Comparison of ENCODE assay signal across 8 cellular contexts in the genomic region with DNA sequence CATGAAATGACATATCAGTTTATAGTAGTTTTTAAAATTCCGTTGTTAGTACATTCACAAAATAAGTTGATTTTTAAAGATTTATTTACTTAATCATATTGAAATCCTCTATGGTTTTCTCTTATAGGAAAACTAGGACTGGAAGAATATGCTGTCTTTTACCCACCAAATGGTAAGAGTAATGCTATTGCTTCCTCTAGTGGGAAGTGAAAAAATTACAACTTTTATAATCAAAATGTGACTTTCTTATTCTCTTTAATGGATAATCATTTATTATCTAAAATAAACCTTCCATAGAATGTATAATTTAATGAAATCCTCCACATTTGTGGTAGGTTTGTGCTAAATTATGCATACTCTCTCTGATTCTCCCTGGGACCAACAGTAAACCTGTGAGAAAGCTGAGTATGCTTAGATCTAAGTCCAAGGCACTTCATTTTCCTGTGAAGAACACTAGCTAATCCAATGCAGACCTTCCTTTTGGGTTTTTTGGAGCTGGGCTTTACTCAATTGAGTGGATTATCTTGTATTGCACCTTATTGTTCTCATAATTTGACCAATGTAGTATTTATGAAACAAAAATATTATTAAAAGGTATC.
DNase-seq lines count a peak whose midpoint lies in the region; ATAC-seq and TF ChIP-seq lines count a peak whose summit lies in the region.

No MANE protein-coding gene starts in this region.

- intact Hi-C loops in heart left ventricle (cut with DNase I): loop anchor here (2.0 to 10.0 kb wide), 9 partner anchors 255 to 395 kb away; a partner anchor contains a TSS
- intact Hi-C loops in left cardiac atrium (cut with DNase I): loop anchor here (5.0 to 10.0 kb wide), 2 partner anchors 258 to 265 kb away; no protein-coding TSS in a partner anchor
- intact Hi-C loops in transverse colon (cut with DNase I; ENCODE audit: low total_unique reads): no loop called here

- DNase-seq in heart left ventricle (no peak), left cardiac atrium (no peak), OCI-M1 (lab: John Stamatoyannopoulos, UW) (peak; percentile 74), fibroblast of pulmonary artery (ENCODE audit: low read depth) (peak; percentile 64), transverse colon (no peak)
- DNase-seq in stimulated activated CD4-positive, alpha-beta T cell treated with anti-CD3 and anti-CD28 coated beads, Interleukin-12 subunit alpha, Interleukin-12 subunit beta, amount 100 ng/mL, for 4 hours: no peak

- peaks cover 0 to 13% (median 0%) of the 10 kb centered on the region in 9 donors for H3K36me3 ChIP-seq in heart left ventricle
- no peaks in the 10 kb centered on the region for H3K36me3 ChIP-seq in transverse colon

- no peaks in the 10 kb centered on the region for H3K27me3 ChIP-seq in heart left ventricle
- no peaks in the 10 kb centered on the region for H3K27me3 ChIP-seq in transverse colon

- peaks cover 0 to 2% (median 0%) of the 10 kb centered on the region in 12 donors for H3K4me1 ChIP-seq in heart left ventricle
- no peaks in the 10 kb centered on the region for H3K4me1 ChIP-seq in transverse colon

- H3K9me3 ChIP-seq in heart left ventricle: no peaks in the 10 kb centered on the region
- no peaks in the 10 kb centered on the region for H3K9me3 ChIP-seq in transverse colon

- H3K27ac ChIP-seq in heart left ventricle (no peak overlapping the region), transverse colon (no peak overlapping the region)

- TF ChIP-seq POLR2A in heart left ventricle (IDR thresholded peaks at IDR 0.05): no peak
- TF ChIP-seq POLR2A in transverse colon (IDR thresholded peaks at IDR 0.05): no peak

- WGBS in heart left ventricle, 4 donors: 63 to 72% (median 66%) methylated on average over 1 of the region's 1 CpG
- WGBS in transverse colon (ENCODE audit: low coverage in 1 of 2), 2 donors: 69 to 72% methylated on average over 1 of the region's 1 CpG

- ATAC-seq in heart left ventricle (no peak), left cardiac atrium (no peak), GM18873 (IDR thresholded peaks at IDR 0.05; ENCODE audit: low FRiP score, unreplicated experiment) (no peak)
- no peak for ATAC-seq in activated CD4-positive, CD25-positive, alpha-beta regulatory T cell treated with anti-CD3 and anti-CD28 coated beads, Interleukin-2, amount 50 U/mL, for 24 hours

- TF ChIP-seq CTCF in heart left ventricle (IDR thresholded peaks at IDR 0.05) (peak; percentile 38 to 79 (median 56)), fibroblast of pulmonary artery (IDR thresholded peaks at IDR 0.05; ENCODE audit: low read length, missing control alignments) (peak; percentile 69), transverse colon (IDR thresholded peaks at IDR 0.05) (peak; percentile 28 to 57 (median 47))

- H3K4me3 ChIP-seq in heart left ventricle: no peak overlapping the region
- no peak overlapping the region for H3K4me3 ChIP-seq in fibroblast of pulmonary artery (replicated peaks; ENCODE audit: low read depth, low read length)
- no peak overlapping the region for H3K4me3 ChIP-seq in transverse colon

- no peak for TF ChIP-seq EP300 in transverse colon (IDR thresholded peaks at IDR 0.05; ENCODE audit: low read depth)

- in situ Hi-C loops in transverse colon (cut with MboI; ENCODE audit: low pct_ligation_motif_present in 1 of 4, low pct_unique_long_range_greater_than_20kb in 1 of 4, low sequenced_read_pairs in 3 of 4): no loop called here

Comparison
In these comparisons a context has a peak if more than half of its experiments do, and no peak if none do; other contexts are left out.
1. DNase-seq: peak in OCI-M1 (single experiment) and fibroblast of pulmonary artery (single experiment); none in heart left ventricle (0 of 5), left cardiac atrium (single experiment), transverse colon (single experiment) and stimulated activated CD4-positive, alpha-beta T cell treated with anti-CD3 and anti-CD28 coated beads, Interleukin-12 subunit alpha, Interleukin-12 subunit beta, amount 100 ng/mL, for 4 hours (single experiment).
2. Peak in every context shown above with its lines, with median percentiles within 50 percentile points of each other: CTCF ChIP-seq.